8 cellular contexts compared by ENCODE assay signal in genomic region chr4:112230879-112231778, GRCh38. TPM values are rescaled to one million over a fixed set of nuclear protein-coding genes. Genes with fewer than 3 reads are reported as not detected.
DNase-seq lines count a peak whose midpoint lies in the region; ATAC-seq and TF ChIP-seq lines count a peak whose summit lies in the region.

No MANE protein-coding gene starts in this region.

- peak overlapping the region; percentile 78 for H3K9ac ChIP-seq in IMR-90 (ENCODE audit: low read depth, low read length)

- H3K4me1 ChIP-seq in IMR-90 (ENCODE audit: control insufficient read depth, insufficient read depth, low read length) (no peaks in the 10 kb centered on the region), OCI-LY7 (ENCODE audit: insufficient read depth, low read length, poor library complexity, severe bottlenecking) (peaks cover 36% of the 10 kb centered on the region)

- in situ Hi-C loops in IMR-90 (cut with MboI; ENCODE audit: low sequenced_read_pairs): loop anchor here (5.0 kb wide), 1 partner anchor 129 kb away; no protein-coding TSS in a partner anchor

- H4K8ac ChIP-seq in IMR-90 (ENCODE audit: low read depth in 2 of 2, low read length in 2 of 2): peak overlapping the region; percentile 59 to 95

- H3K4me2 ChIP-seq in IMR-90 (ENCODE audit: low read depth, low read length) (peak overlapping the region; percentile 77), OCI-LY7 (ENCODE audit: low read length) (peak overlapping the region; percentile 91)

- POLR2A ChIA-PET in IMR-90 (lab: Charles Lee; ENCODE audit: unreplicated experiment) (no interaction called here), OCI-LY7 (lab: Charles Lee) (interaction anchor here (1.1 to 2.1 kb wide), 6 partner anchors 10 to 129 kb away, joined by 3 to 7 read pairs (median 4); no protein-coding TSS in a partner anchor)

- CTCF ChIA-PET in Calu3 (lab: Charles Lee): interaction anchor here (1.3 kb wide), 1 partner anchor 132 kb away, joined by 3 read pairs; no protein-coding TSS in a partner anchor
- CTCF ChIA-PET in IMR-90 (lab: Yijun Ruan, JAX): interaction anchor here (1.4 kb wide), 1 partner anchor 17 kb away, joined by 5 read pairs; no protein-coding TSS in a partner anchor
- CTCF ChIA-PET in OCI-LY7 (lab: Charles Lee; ENCODE audit: unreplicated experiment): no interaction called here

- H2BK20ac ChIP-seq in IMR-90 (ENCODE audit: low read depth, low read length): no peak overlapping the region

- no peak for TF ChIP-seq POLR2A in IMR-90 (IDR thresholded peaks at IDR 0.05; ENCODE audit: low read depth, low read length)

- H2AK5ac ChIP-seq in IMR-90 (ENCODE audit: low read depth, low read length): peak overlapping the region; percentile 46; the same call in 1 of the 2 replicates

- dilution Hi-C loops in IMR-90 (cut with HindIII; ENCODE audit: low sequenced_read_pairs, unreplicated experiment): no loop called here

- 0% methylated on average over 26 of the region's 52 CpGs; no CpG with 5 or more reads in 1 of the 2 experiments for WGBS in IMR-90 (ENCODE audit: extremely low coverage in 2 of 2, insufficient read length in 1 of 2), 2 experiments

- no peak for TF ChIP-seq RAD21 in IMR-90 (IDR thresholded peaks at IDR 0.05; ENCODE audit: low read length)

- H4K91ac ChIP-seq in IMR-90 (ENCODE audit: insufficient read depth, low read depth, low read length): peak overlapping the region; percentile 94

- H3K27me3 Mint-ChIP-seq in Calu3 (ENCODE audit: unreplicated experiment): no peaks in the 10 kb centered on the region

- H4K20me1 ChIP-seq in IMR-90 (ENCODE audit: insufficient read depth, low read length): no peaks in the 10 kb centered on the region; the same call in 1 of the 2 replicates
- peaks cover 6% of the 10 kb centered on the region; the same call in 1 of the 2 replicates for H4K20me1 ChIP-seq in OCI-LY7 (ENCODE audit: insufficient read depth, low read length)

- H3K9me3 ChIP-seq in IMR-90 (ENCODE audit: control insufficient read depth, insufficient read depth, low read length) (no peaks in the 10 kb centered on the region), OCI-LY7 (ENCODE audit: low read length) (no peaks in the 10 kb centered on the region)

- peaks cover 8% of the 10 kb centered on the region for H3K4me1 Mint-ChIP-seq in Calu3 (ENCODE audit: low read depth, unreplicated experiment)

- H3K79me1 ChIP-seq in IMR-90 (ENCODE audit: low read depth in 1 of 2, low read length in 2 of 2): peaks cover 2 to 12% of the 10 kb centered on the region in 2 experiments

- peak overlapping the region; percentile 31; the same call in 1 of the 3 replicates for H2BK15ac ChIP-seq in IMR-90 (ENCODE audit: low read depth, low read length)

- peak overlapping the region; percentile 100 for H2AFZ ChIP-seq in IMR-90 (replicated peaks; ENCODE audit: low read length, poor library complexity)
- peak overlapping the region; percentile 71 for H2AFZ ChIP-seq in OCI-LY7 (ENCODE audit: low read length)

- no peaks in the 10 kb centered on the region for H3K27me3 ChIP-seq in IMR-90 (ENCODE audit: control insufficient read depth, insufficient read depth, low read length)

- H3K79me2 ChIP-seq in OCI-LY7 (ENCODE audit: insufficient read depth, low read depth, low read length): peaks cover 34% of the 10 kb centered on the region; the same call in 1 of the 2 replicates

- peak overlapping the region; percentile 94 for H3K27ac ChIP-seq in IMR-90 (ENCODE audit: insufficient read depth, low read length)
- H3K27ac ChIP-seq in OCI-LY7 (ENCODE audit: low read depth, low read length, poor library complexity, severe bottlenecking): peak overlapping the region; percentile 86

- peak overlapping the region; percentile 67 for H3K23ac ChIP-seq in IMR-90 (ENCODE audit: low read depth, low read length)

- ATAC-seq in GM21529 (IDR thresholded peaks at IDR 0.05; ENCODE audit: unreplicated experiment) (peak; percentile 84), IMR-90 (ENCODE audit: low read depth) (peak; percentile 97)

- H2BK5ac ChIP-seq in IMR-90 (ENCODE audit: low read depth, low read length, poor library complexity, severe bottlenecking): peak overlapping the region; percentile 93

- H4K5ac ChIP-seq in IMR-90 (ENCODE audit: low read depth, low read length): peak overlapping the region; percentile 86

- H3K56ac ChIP-seq in IMR-90 (ENCODE audit: extremely low read depth, insufficient read depth, low read length): peak overlapping the region; percentile 70

- peaks cover 36% of the 10 kb centered on the region for H3K36me3 Mint-ChIP-seq in Calu3 (ENCODE audit: insufficient read depth, unreplicated experiment)

- DNase-seq in Calu3 (peak; percentile 96), IMR-90 (peak; percentile 94), OCI-LY7 (ENCODE audit: low spot score) (peak; percentile 96), activated T-cell treated with anti-CD3 and anti-CD28 coated beads for 4 hours (peak; percentile 95), epithelial cell of esophagus (ENCODE audit: low read depth) (peak; percentile 98), middle frontal gyrus (ENCODE audit: extremely low spot score, low spot score) (peak; percentile 95)
- peak; percentile 92 to 94 for DNase-seq in stimulated activated CD8-positive, alpha-beta memory T cell treated with anti-CD3 and anti-CD28 coated beads, Interleukin-2, amount 100 ng/mL, for 1 hour (ENCODE audit: low read depth in 2 of 2)

- H3K4me3 Mint-ChIP-seq in Calu3 (ENCODE audit: low read depth, unreplicated experiment): peak overlapping the region; percentile 82

- no peaks in the 10 kb centered on the region for H3K36me3 ChIP-seq in IMR-90 (ENCODE audit: control insufficient read depth, insufficient read depth, low read length)
- no peaks in the 10 kb centered on the region for H3K36me3 ChIP-seq in OCI-LY7 (ENCODE audit: insufficient read depth, low read length)

- peak overlapping the region; percentile 98 for H3K27ac Mint-ChIP-seq in Calu3 (ENCODE audit: unreplicated experiment)

- peak overlapping the region; percentile 74 for H2BK120ac ChIP-seq in IMR-90 (ENCODE audit: low read depth, low read length)

- peak overlapping the region; percentile 83 for H3K14ac ChIP-seq in IMR-90 (replicated peaks; ENCODE audit: low read depth, low read length)

- no peaks in the 10 kb centered on the region for H3K9me2 ChIP-seq in OCI-LY7 (ENCODE audit: insufficient read depth, low read length)

- no peak for TF ChIP-seq CTCF in Calu3 (IDR thresholded peaks at IDR 0.05; ENCODE audit: unreplicated experiment)
- no peak for TF ChIP-seq CTCF in IMR-90 (conservative IDR thresholded peaks at IDR 0.05; ENCODE audit: low read depth, low read length)
- TF ChIP-seq CTCF in OCI-LY7 (conservative IDR thresholded peaks at IDR 0.05; ENCODE audit: low read length): no peak
- no peak for TF ChIP-seq CTCF in epithelial cell of esophagus (IDR thresholded peaks at IDR 0.05; ENCODE audit: insufficient read depth, low read depth, low read length, missing control alignments)

- intact Hi-C loops in Calu3 (cut with micrococcal nuclease; ENCODE audit: unreplicated experiment) (loop anchor here (5.0 kb wide), 1 partner anchor 84 kb away; the partner anchor contains the start of gene FAM241A), IMR-90 (cut with micrococcal nuclease) (loop anchor here (2.0 to 10.0 kb wide), 3 partner anchors 16 to 404 kb away; partner anchors contain the start of genes LARP7 and ZGRF1), OCI-LY7 (cut with micrococcal nuclease; ENCODE audit: unreplicated experiment) (loop anchor here (1.0 to 2.0 kb wide), 4 partner anchors 60 to 406 kb away; partner anchors contain the start of genes FAM241A, LARP7 and ZGRF1)

- peak overlapping the region; percentile 80 for H3K4me3 ChIP-seq in IMR-90 (ENCODE audit: insufficient read depth, low read depth, low read length)
- peak overlapping the region; percentile 87 for H3K4me3 ChIP-seq in OCI-LY7 (ENCODE audit: low read depth, low read length, poor library complexity, severe bottlenecking)
- peak overlapping the region; percentile 91 for H3K4me3 ChIP-seq in epithelial cell of esophagus (ENCODE audit: low read length)

- no peaks in the 10 kb centered on the region for H3K9me3 Mint-ChIP-seq in Calu3 (ENCODE audit: low read depth, unreplicated experiment)

- peak overlapping the region; percentile 83 for H3K4ac ChIP-seq in IMR-90 (ENCODE audit: low read depth, low read length)

- H3K18ac ChIP-seq in IMR-90 (ENCODE audit: low read depth, low read length): peak overlapping the region; percentile 82

- BruUV-seq in Calu3 (replicated peaks; lab: Mats Ljungman, UMichigan): TSS peak; percentile 74
- TSS peak; percentile 70 for BruUV-seq in IMR-90 (replicated peaks; lab: Mats Ljungman, UMichigan)
- TSS peak; percentile 87 for BruUV-seq in OCI-LY7 (replicated peaks; lab: Mats Ljungman, UMichigan)

- peak overlapping the region; percentile 95 for H2AK9ac ChIP-seq in IMR-90 (replicated peaks; ENCODE audit: low read depth, low read length, poor library complexity)

- no peaks in the 10 kb centered on the region for H3K9me1 ChIP-seq in IMR-90 (ENCODE audit: insufficient read depth, low read length)

TF ChIP-seq in IMR-90, 13 proteins besides CTCF, POLR2A, EP300 and RAD21 (continues in another document):
- TF ChIP-seq MXI1 (IDR thresholded peaks at IDR 0.05; ENCODE audit: borderline replicate concordance, low read depth, low read length) (no peak), RFX5 (IDR thresholded peaks at IDR 0.05; ENCODE audit: low read depth, low read length) (no peak), BHLHE40 (IDR thresholded peaks at IDR 0.05; ENCODE audit: low read depth, low read length) (no peak), MAFK (IDR thresholded peaks at IDR 0.05; ENCODE audit: low read depth, low read length) (peak; percentile 60)
- TF ChIP-seq, protein P1, sequence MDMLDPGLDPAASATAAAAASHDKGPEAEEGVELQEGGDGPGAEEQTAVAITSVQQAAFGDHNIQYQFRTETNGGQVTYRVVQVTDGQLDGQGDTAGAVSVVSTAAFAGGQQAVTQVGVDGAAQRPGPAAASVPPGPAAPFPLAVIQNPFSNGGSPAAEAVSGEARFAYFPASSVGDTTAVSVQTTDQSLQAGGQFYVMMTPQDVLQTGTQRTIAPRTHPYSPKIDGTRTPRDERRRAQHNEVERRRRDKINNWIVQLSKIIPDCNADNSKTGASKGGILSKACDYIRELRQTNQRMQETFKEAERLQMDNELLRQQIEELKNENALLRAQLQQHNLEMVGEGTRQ (IDR thresholded peaks at IDR 0.05; ENCODE audit: low read depth, low read length): 0 out of 2 replicates have a peak, but pooled peaks have one; percentile 13

RNA-seq across cellular contexts. Expression of gene AP1AR, which starts 0.5 kb away (rescaled TPM):
- total RNA-seq in Calu3 (2022) (23.3 and 30.8 TPM in 2 replicates), IMR-90 (2012; rRNA removed) (4.7 and 8.3 TPM in 2 replicates), OCI-LY7 (2022) (39.2 and 44.5 TPM in 2 replicates)
- 3.3 and 4.0 TPM in 2 replicates for polyA plus RNA-seq in IMR-90 (2012; rRNA removed)
- 3.6 and 3.8 TPM in 2 replicates for polyA plus RNA-seq in IMR-90 (2012; cell fraction: cytosol; rRNA removed)
- polyA plus RNA-seq in IMR-90 (2012; cell fraction: nucleus; rRNA removed; ENCODE audit: low replicate concordance): 3.3 and 5.4 TPM in 2 replicates
- 18.2 and 24.9 TPM in 2 replicates for total RNA-seq in OCI-LY7 (2014; rRNA removed; shearing (Covaris generic))

RNA-seq across cellular contexts. Expression of gene TIFA, which starts 54.6 kb away (rescaled TPM):
- total RNA-seq in Calu3 (2022) (6.6 and 9.7 TPM in 2 replicates), IMR-90 (2012; rRNA removed) (2.5 and 3.6 TPM in 2 replicates), OCI-LY7 (2022) (70.0 and 93.6 TPM in 2 replicates)
- polyA plus RNA-seq in IMR-90 (2012; rRNA removed): 2.5 and 3.7 TPM in 2 replicates
- 0.55 and 0.65 TPM in 2 replicates for polyA plus RNA-seq in IMR-90 (2012; cell fraction: cytosol; rRNA removed)
- polyA plus RNA-seq in IMR-90 (2012; cell fraction: nucleus; rRNA removed; ENCODE audit: low replicate concordance): 0.25 and 1.0 TPM in 2 replicates
- 82.9 and 84.0 TPM in 2 replicates for total RNA-seq in OCI-LY7 (2014; rRNA removed; shearing (Covaris generic))

Comparison
In these comparisons a context has a peak if more than half of its experiments do, and no peak if none do; other contexts are left out.
1. Peak in every context shown above with its lines: DNase-seq, ATAC-seq, H3K4me3 ChIP-seq and H3K27ac ChIP-seq.